Comparison of ENCODE assay signal across 11 cellular contexts in the genomic region with DNA sequence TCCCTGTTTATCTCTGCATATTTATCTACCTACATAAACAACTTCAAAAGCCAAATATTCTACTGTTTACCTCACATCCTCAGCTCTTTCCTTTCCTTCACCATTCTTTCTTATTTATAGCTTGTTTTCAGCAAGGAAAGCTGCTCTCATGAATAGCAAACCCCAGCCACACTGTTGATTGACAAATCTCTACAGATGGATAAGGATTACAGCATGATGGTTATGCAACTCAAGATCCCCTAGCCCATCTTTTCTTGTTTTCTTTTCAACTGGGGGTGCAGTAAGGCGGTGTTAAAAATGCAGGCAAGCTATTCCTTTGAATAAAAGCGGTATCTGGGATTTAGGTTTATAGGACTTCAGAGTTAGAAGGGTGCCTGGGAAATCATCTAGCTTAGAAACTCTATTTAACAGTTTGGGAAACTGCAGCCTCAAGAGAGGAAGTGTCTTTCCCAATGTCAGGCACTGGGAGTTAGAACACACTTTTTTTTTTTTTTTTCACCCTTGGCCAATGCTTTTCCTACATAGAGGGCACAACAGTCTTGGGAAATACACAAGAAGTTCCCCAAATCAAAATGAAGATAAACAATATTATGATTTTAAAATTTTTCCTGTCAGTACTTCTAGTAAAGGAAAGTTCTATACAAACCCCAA. TPM values are rescaled to one million over a fixed set of nuclear protein-coding genes. Genes with fewer than 3 reads are reported as not detected.
DNase-seq lines count a peak whose midpoint lies in the region; ATAC-seq and TF ChIP-seq lines count a peak whose summit lies in the region.
"Had no signal": no experiment of that assay in that cellular context is flagged by ENCODE, and none has a peak within 500 bp of the region (broad histone marks: within the 10 kb centered on the region; RNA-seq: fewer than 3 reads in every experiment).

No MANE protein-coding gene starts in this region.

- H3K9me3 ChIP-seq in heart right ventricle (no peaks in the 10 kb centered on the region), endodermal cell (ENCODE audit: control insufficient read depth, low read length) (no peaks in the 10 kb centered on the region), aorta (ENCODE audit: control insufficient read depth, low read length) (no peaks in the 10 kb centered on the region)
- no peaks in the 10 kb centered on the region for H3K9me3 ChIP-seq in effector memory CD4-positive, alpha-beta T cell (ENCODE audit: control insufficient read depth, low read length)

- H3K9me3 Mint-ChIP-seq in endodermal cell: no peaks in the 10 kb centered on the region
- no peaks in the 10 kb centered on the region for H3K9me3 Mint-ChIP-seq in nephron progenitor cell
- H3K9me3 Mint-ChIP-seq: activated T-helper 1 cell treated with anti-CD3 and anti-CD28 coated beads, Interleukin-12 subunit alpha, Interleukin-12 subunit beta, Interleukin-2, Interleukin-4 antibody, amounts not matched to agents 30 ng/mL and 10 ng/mL and 1 ng/mL, durations not matched to agents 14 hours and 24 hours and 36 hours had no signal

- DNase-seq in heart right ventricle (no peak), left ventricle myocardium superior (no peak), endodermal cell (no peak), nephron progenitor cell (no peak), aorta (no peak), DMS153 (lab: John Stamatoyannopoulos, UW) (no peak)
- no peak for DNase-seq in effector memory CD4-positive, alpha-beta T cell
- DNase-seq: NCI-H2171 had no signal

- H3K4me3 Mint-ChIP-seq in endodermal cell: peak overlapping the region; percentile 81
- H3K4me3 Mint-ChIP-seq in nephron progenitor cell: peak overlapping the region; percentile 94
- H3K4me3 Mint-ChIP-seq: activated T-helper 1 cell treated with anti-CD3 and anti-CD28 coated beads, Interleukin-12 subunit alpha, Interleukin-12 subunit beta, Interleukin-2, Interleukin-4 antibody, amounts not matched to agents 30 ng/mL and 10 ng/mL and 1 ng/mL, durations not matched to agents 14 hours and 24 hours and 36 hours had no signal

- no peak for TF ChIP-seq CTCF in heart right ventricle (IDR thresholded peaks at IDR 0.05)
- TF ChIP-seq CTCF in endodermal cell (conservative IDR thresholded peaks at IDR 0.05): no peak
- no peak for TF ChIP-seq CTCF in nephron progenitor cell (IDR thresholded peaks at IDR 0.05)

- peak overlapping the region; percentile 81 for H3K9ac ChIP-seq in endodermal cell (ENCODE audit: extremely low read depth, low read length, poor library complexity, severe bottlenecking)

- WGBS in heart right ventricle, 2 donors: 65 to 67% methylated on average over 2 of the region's 2 CpGs
- WGBS in endodermal cell (ENCODE audit: insufficient coverage in 1 of 2, insufficient read length in 1 of 2), 2 experiments: 94 to 100% methylated on average over 2 of the region's 2 CpGs
- WGBS in aorta, 2 donors: 4 to 6% methylated on average over 2 of the region's 2 CpGs

- H3K4me1 Mint-ChIP-seq in endodermal cell (peaks cover 38% of the 10 kb centered on the region), nephron progenitor cell (peaks cover 88% of the 10 kb centered on the region)

- H3K27me3 ChIP-seq in heart right ventricle (peaks cover 0 to 10% (median 0%) of the 10 kb centered on the region in 7 donors), endodermal cell (ENCODE audit: control insufficient read depth, insufficient read depth, low read length, poor library complexity, severe bottlenecking) (no peaks in the 10 kb centered on the region), aorta (ENCODE audit: control insufficient read depth in 1 of 2, insufficient read depth in 2 of 2, low read length in 1 of 2) (no peaks in the 10 kb centered on the region)
- peaks cover 13% of the 10 kb centered on the region for H3K27me3 ChIP-seq in effector memory CD4-positive, alpha-beta T cell (replicated peaks; ENCODE audit: control insufficient read depth, insufficient read depth, low read length, poor library complexity, severe bottlenecking)

- H3K36me3 Mint-ChIP-seq in endodermal cell (ENCODE audit: low read depth) (peaks cover 19% of the 10 kb centered on the region), nephron progenitor cell (ENCODE audit: low read depth) (peaks cover 16% of the 10 kb centered on the region)

- H3K4me3 ChIP-seq in heart right ventricle (peak overlapping the region in 9 of 10 donors; percentile 61 to 78 (median 70)), endodermal cell (ENCODE audit: low read length) (peak overlapping the region; percentile 87), aorta (ENCODE audit: low read length in 2 of 2) (peak overlapping the region; percentile 91 to 93)
- H3K4me3 ChIP-seq in effector memory CD4-positive, alpha-beta T cell (ENCODE audit: insufficient read depth, low read depth, low read length, poor library complexity, severe bottlenecking): no peak overlapping the region

- H3K27ac ChIP-seq in heart right ventricle: peak overlapping the region in 9 of 10 donors; percentile 84 to 95 (median 92)
- H3K27ac ChIP-seq in endodermal cell (ENCODE audit: low read depth, low read length): no peak overlapping the region
- H3K27ac ChIP-seq in aorta (ENCODE audit: low read depth in 1 of 2, low read length in 2 of 2): peak overlapping the region; percentile 85 to 91
- H3K27ac ChIP-seq in effector memory CD4-positive, alpha-beta T cell (ENCODE audit: insufficient read depth, low read length, poor library complexity, severe bottlenecking): no peak overlapping the region
- H3K27ac ChIP-seq: C4-2B had no signal

- peaks cover 0 to 30% (median 0%) of the 10 kb centered on the region in 9 donors for H3K36me3 ChIP-seq in heart right ventricle
- peaks cover 43% of the 10 kb centered on the region for H3K36me3 ChIP-seq in endodermal cell (ENCODE audit: control insufficient read depth, insufficient read depth, low read length)
- peaks cover 0 to 2% of the 10 kb centered on the region in 2 donors for H3K36me3 ChIP-seq in aorta (ENCODE audit: control insufficient read depth in 1 of 2, insufficient read depth in 2 of 2, low read length in 1 of 2)
- H3K36me3 ChIP-seq in effector memory CD4-positive, alpha-beta T cell (ENCODE audit: control insufficient read depth, insufficient read depth, low read length): no peaks in the 10 kb centered on the region

- ATAC-seq in heart right ventricle (no peak), left ventricle myocardium superior (no peak), aorta (ENCODE audit: low FRiP score) (no peak), HG02571 (IDR thresholded peaks at IDR 0.05; ENCODE audit: unreplicated experiment) (no peak)

- intact Hi-C loops in heart right ventricle (cut with DNase I) (loop anchor here in 1 of 10 donors (2.0 kb wide), 1 partner anchor 19 kb away; no protein-coding TSS in a partner anchor), left ventricle myocardium superior (cut with micrococcal nuclease) (no loop called here), aorta (cut with DNase I) (no loop called here)

- H3K4me1 ChIP-seq in heart right ventricle (peaks cover 9 to 73% (median 62%) of the 10 kb centered on the region in 9 donors), endodermal cell (ENCODE audit: control insufficient read depth, insufficient read depth, low read length) (peaks cover 20% of the 10 kb centered on the region), aorta (ENCODE audit: control insufficient read depth in 1 of 2, insufficient read depth in 2 of 2, low read length in 2 of 2) (peaks cover 12 to 17% of the 10 kb centered on the region in 2 donors)
- no peaks in the 10 kb centered on the region for H3K4me1 ChIP-seq in effector memory CD4-positive, alpha-beta T cell (ENCODE audit: control insufficient read depth, insufficient read depth, low read length, poor library complexity, severe bottlenecking)

- H3K27me3 Mint-ChIP-seq in endodermal cell (ENCODE audit: insufficient read depth) (no peaks in the 10 kb centered on the region), nephron progenitor cell (ENCODE audit: low read depth, poor library complexity) (peaks cover 7% of the 10 kb centered on the region)

- no peak overlapping the region for H3K27ac Mint-ChIP-seq in endodermal cell
- no peak overlapping the region for H3K27ac Mint-ChIP-seq in nephron progenitor cell
- H3K27ac Mint-ChIP-seq: activated T-helper 1 cell treated with anti-CD3 and anti-CD28 coated beads, Interleukin-12 subunit alpha, Interleukin-12 subunit beta, Interleukin-2, Interleukin-4 antibody, amounts not matched to agents 30 ng/mL and 10 ng/mL and 1 ng/mL, durations not matched to agents 14 hours and 24 hours and 36 hours had no signal

RNA-seq across cellular contexts. Expression of a gene that starts 2.7 kb away (rescaled TPM):
- total RNA-seq in heart right ventricle (1,000 to 10,000 TPM in 1 of 10 donors, 100 to 1,000 TPM in 9; 261 to 1,135 (median 456) TPM), left ventricle myocardium superior (439 TPM), endodermal cell (100 to 1,000 TPM; 523 to 643 TPM), aorta (1,000 to 10,000 TPM; 2,087 to 2,608 TPM)
- polyA plus RNA-seq in heart right ventricle (100 to 1,000 TPM; 144 to 924 TPM), aorta (1,000 to 10,000 TPM; 1,151 to 1,861 TPM)
- 610 TPM for polyA plus RNA-seq in endodermal cell (2013, experiment 1 of 2)
- 610 TPM for polyA plus RNA-seq in endodermal cell (2013, experiment 2 of 2)
- total RNA-seq: activated T-helper 1 cell treated with anti-CD3 and anti-CD28 coated beads, Interleukin-12 subunit alpha, Interleukin-12 subunit beta, Interleukin-2, Interleukin-4 antibody, amounts not matched to agents 30 ng/mL and 10 ng/mL and 1 ng/mL, durations not matched to agents 14 hours and 24 hours and 36 hours had no signal

Comparison
In these comparisons a context has a peak if more than half of its experiments do, and no peak if none do; other contexts are left out.
1. H3K27ac ChIP-seq: peak in heart right ventricle (9 of 10) and aorta (2 of 2); none in endodermal cell (single experiment) and effector memory CD4-positive, alpha-beta T cell (single experiment).